Comparison of ENCODE assay signal across 11 cellular contexts in the genomic region with DNA sequence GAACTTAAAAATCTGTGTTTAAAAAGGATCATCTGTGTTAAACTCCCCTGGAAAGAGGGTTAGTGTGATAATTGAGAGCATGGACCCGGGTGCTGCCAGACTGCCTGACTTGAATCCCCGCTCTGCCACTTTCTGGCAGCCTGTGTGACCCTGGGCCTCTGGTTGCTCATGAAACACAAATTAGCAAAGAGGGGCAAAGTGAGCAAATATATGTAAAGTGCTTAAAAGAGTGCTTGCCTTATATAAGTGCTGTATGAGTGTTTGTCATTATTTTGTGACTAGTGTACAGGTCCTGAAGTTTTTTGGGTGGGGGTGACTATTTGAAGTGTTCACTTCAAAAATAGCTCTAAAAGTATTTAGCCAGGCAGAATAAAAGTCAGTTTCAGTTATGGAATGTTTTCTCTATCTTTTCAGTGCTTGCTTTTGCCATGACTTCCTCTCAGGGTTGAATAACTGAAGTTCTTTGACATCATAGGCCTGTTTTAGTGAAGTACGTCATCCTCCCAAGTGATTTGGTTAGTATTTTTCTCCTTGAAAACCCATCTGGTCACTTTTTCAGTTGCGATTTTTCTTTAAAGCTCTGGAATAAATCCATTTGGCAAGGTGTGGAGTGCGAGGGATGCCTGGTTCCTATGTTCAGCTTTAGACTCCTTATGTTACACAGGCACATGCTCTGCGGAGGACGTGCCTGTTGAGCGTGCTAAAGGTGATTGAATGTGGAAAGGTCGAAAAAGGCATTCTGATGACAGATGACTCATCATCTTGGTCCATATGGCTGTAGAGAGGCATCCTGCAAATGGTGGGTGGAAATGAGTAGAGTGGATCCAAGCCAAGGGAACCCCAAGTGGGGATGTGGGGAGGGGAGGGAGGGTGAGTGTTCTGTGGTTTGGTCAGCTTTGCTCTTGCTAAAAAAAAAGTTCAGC. TPM values are rescaled to one million over a fixed set of nuclear protein-coding genes. Genes with fewer than 3 reads are reported as not detected.
DNase-seq lines count a peak whose midpoint lies in the region; ATAC-seq and FAIRE-seq lines count a peak whose summit lies in the region.
"Had no signal": no experiment of that assay in that cellular context is flagged by ENCODE, and none has a peak within 500 bp of the region (broad histone marks: within the 10 kb centered on the region; RNA-seq: fewer than 3 reads in every experiment).

No MANE protein-coding gene starts in this region.

- ATAC-seq in GM18520 (IDR thresholded peaks at IDR 0.05; ENCODE audit: unreplicated experiment): no peak
- ATAC-seq: PC-3 had no signal

- peak; percentile 85 for FAIRE-seq in HTR-8/SVneo (lab: Jason Lieb, UNC)

- DNase-seq in DMS 273 (lab: John Stamatoyannopoulos, UW; ENCODE audit: unreplicated experiment) (peak; percentile 89), HTR-8/SVneo (ENCODE audit: insufficient read length, low spot score) (peak; percentile 55), cerebellum (ENCODE audit: low spot score) (peak; percentile 62), myocyte (ENCODE audit: low read depth) (peak; percentile 21), NCI-H2029 (lab: John Stamatoyannopoulos, UW) (no peak), iPS-NIHi11 (ENCODE audit: low spot score) (no peak)
- no peak for DNase-seq in stimulated activated CD4-positive, alpha-beta T cell treated with anti-CD3 and anti-CD28 coated beads, Interleukin-1b, Interleukin-23, amount 100 ng/mL, for 48 hours
- DNase-seq: NCI-H1436 treated with DMSO at 0.1 percent for 48 hours, PC-3, WERI-Rb-1 had no signal

RNA-seq across cellular contexts. Expression of gene AK4, which starts 47.8 kb away (rescaled TPM):
- 13.3 TPM for total RNA-seq in cerebellum
- 12.5 and 15.1 TPM in 2 replicates for total RNA-seq in myocyte
- polyA plus RNA-seq in myocyte (2012): 38.3 TPM

Comparison
In these comparisons a context has a peak if more than half of its experiments do, and no peak if none do; other contexts are left out.
1. DNase-seq: peak in DMS 273 (single experiment), HTR-8/SVneo (single experiment), cerebellum (single experiment) and myocyte (single experiment); none in NCI-H2029 (single experiment), stimulated activated CD4-positive, alpha-beta T cell treated with anti-CD3 and anti-CD28 coated beads, Interleukin-1b, Interleukin-23, amount 100 ng/mL, for 48 hours (single experiment) and iPS-NIHi11 (single experiment).